In genomic region chr18:12765586-12765985, GRCh38 we compare ENCODE assay signal across 27 cellular contexts.
"Had no signal": no experiment of that assay in that cellular context is flagged by ENCODE, and none has a peak within 500 bp of the region (broad histone marks: within the 10 kb centered on the region; RNA-seq: fewer than 3 reads in every experiment).

No MANE protein-coding gene starts in this region.

- H3K9me3 Mint-ChIP-seq: activated B cell treated with CpG ODN at 0.5 μM for 24 hours; activated CD8-positive, alpha-beta T cell treated with anti-CD3 and anti-CD28 coated beads for 36 hours; activated naive CD4-positive, alpha-beta T cell treated with anti-CD3 and anti-CD28 coated beads for 36 hours; activated naive CD4-positive, alpha-beta T cell treated with anti-CD3 and anti-CD28 coated beads, Interleukin-2, amount 50 U/mL, for 72 hours; activated T-cell treated with anti-CD3 and anti-CD28 coated beads, Interleukin-2, amount 50 U/mL, for 24 hours; activated T-helper 2 cell treated with anti-CD3 and anti-CD28 coated beads, Interferon-gamma antibody, Interleukin-2, Interleukin-4, amounts not matched to agents 10 μg/mL and 5 μg/mL and 100 μg/mL, durations not matched to agents 14 hours and 24 hours and 36 hours had no signal

- H3K9ac ChIP-seq: SK-N-SH had no signal

- H3K4me3 ChIP-seq: adrenal gland, body of pancreas, breast epithelium, MG63, SJSA1 had no signal

- H3K4me1 ChIP-seq: adrenal gland, body of pancreas, breast epithelium had no signal

- H3K36me3 Mint-ChIP-seq: activated naive CD4-positive, alpha-beta T cell treated with anti-CD3 and anti-CD28 coated beads, Interleukin-2, amount 50 U/mL, for 72 hours had no signal

- ATAC-seq: body of pancreas had no signal

- H3K27me3 Mint-ChIP-seq: activated CD8-positive, alpha-beta T cell treated with anti-CD3 and anti-CD28 coated beads for 36 hours; activated T-cell treated with anti-CD3 and anti-CD28 coated beads, Interleukin-2, amount 50 U/mL, for 24 hours had no signal

- H3K27ac ChIP-seq: adrenal gland, body of pancreas, breast epithelium, SJSA1, VCaP had no signal

- H3K27ac Mint-ChIP-seq: activated B cell treated with CpG ODN at 0.5 μM for 24 hours; activated CD8-positive, alpha-beta T cell treated with anti-CD3 and anti-CD28 coated beads for 36 hours; activated naive CD4-positive, alpha-beta T cell treated with anti-CD3 and anti-CD28 coated beads for 36 hours; activated naive CD4-positive, alpha-beta T cell treated with anti-CD3 and anti-CD28 coated beads, Interleukin-2, amount 50 U/mL, for 72 hours; activated T-cell treated with anti-CD3 and anti-CD28 coated beads, Interleukin-2, amount 50 U/mL, for 24 hours; activated T-helper 2 cell treated with anti-CD3 and anti-CD28 coated beads, Interferon-gamma antibody, Interleukin-2, Interleukin-4, amounts not matched to agents 10 μg/mL and 5 μg/mL and 100 μg/mL, durations not matched to agents 14 hours and 24 hours and 36 hours had no signal

- DNase-seq: activated B cell treated with CpG ODN at 0.5 μM for 24 hours; activated CD4-positive, alpha-beta T cell treated with anti-CD3 and anti-CD28 coated beads for 4 hours; activated CD4-positive, CD25-positive, alpha-beta regulatory T cell treated with anti-CD3 and anti-CD28 coated beads, Interleukin-2, amount 50 U/mL, for 72 hours; activated CD8-positive, alpha-beta T cell treated with anti-CD3 and anti-CD28 coated beads for 36 hours; activated gamma-delta T cell treated with Interleukin-2 at 50 U/mL for 16 hours; activated naive CD4-positive, alpha-beta T cell treated with anti-CD3 and anti-CD28 coated beads for 36 hours; activated T-cell treated with anti-CD3 and anti-CD28 coated beads, Interleukin-2, amount 50 U/mL, for 24 hours; adrenal gland; body of pancreas; Kasumi-1; MG63; NCI-H1048; NCI-H1105 treated with DMSO at 0.1 percent for 48 hours; NCI-H1694; NCI-H1930; NCI-H345; NCI-H524 treated with DMSO at 0.1 percent for 48 hours; SHP77 treated with DMSO at 0.1 percent for 48 hours; SK-N-SH; T-helper 1 cell; T-helper 2 cell; T-helper 9 cell had no signal

- H3K9me3 ChIP-seq: adrenal gland, body of pancreas, breast epithelium, MG63, SJSA1, SK-N-SH had no signal

- H3K4me1 Mint-ChIP-seq: activated B cell treated with CpG ODN at 0.5 μM for 24 hours had no signal

- H3K4me2 ChIP-seq: SK-N-SH had no signal

- H3K36me3 ChIP-seq: adrenal gland, breast epithelium, MG63, SJSA1 had no signal

- H3K4me3 Mint-ChIP-seq: activated B cell treated with CpG ODN at 0.5 μM for 24 hours; activated CD8-positive, alpha-beta T cell treated with anti-CD3 and anti-CD28 coated beads for 36 hours; activated naive CD4-positive, alpha-beta T cell treated with anti-CD3 and anti-CD28 coated beads for 36 hours; activated T-cell treated with anti-CD3 and anti-CD28 coated beads, Interleukin-2, amount 50 U/mL, for 24 hours had no signal

- H3K27me3 ChIP-seq: adrenal gland, body of pancreas, breast epithelium, MG63, SJSA1 had no signal
